30 cellular contexts compared by ENCODE assay signal in genomic region chr11:45616802-45617549, GRCh38. TPM values are rescaled to one million over a fixed set of nuclear protein-coding genes. Genes with fewer than 3 reads are reported as not detected.
"Had no signal": no experiment of that assay in that cellular context is flagged by ENCODE, and none has a peak within 500 bp of the region (broad histone marks: within the 10 kb centered on the region; RNA-seq: fewer than 3 reads in every experiment).

No MANE protein-coding gene starts in this region.

- H3K4me3 ChIP-seq: esophagus squamous epithelium, gastroesophageal sphincter, heart right ventricle had no signal

- H3K36me3 ChIP-seq: brain microvascular endothelial cell, esophagus squamous epithelium, gastroesophageal sphincter, heart right ventricle had no signal

- FAIRE-seq: astrocyte, colon had no signal

- H3K4me1 Mint-ChIP-seq: activated B cell treated with CpG ODN at 0.5 μM for 24 hours; activated naive CD4-positive, alpha-beta T cell treated with anti-CD3 and anti-CD28 coated beads, Interleukin-2, amount 10 ng/mL, durations not matched to agents 7 days and 5 days; activated naive CD8-positive, alpha-beta T cell treated with anti-CD3 and anti-CD28 coated beads, Interleukin-2, amount 10 ng/mL, durations not matched to agents 7 days and 5 days had no signal

- H3K4me1 ChIP-seq: esophagus squamous epithelium, gastroesophageal sphincter had no signal

- H3K36me3 Mint-ChIP-seq: activated naive CD4-positive, alpha-beta T cell treated with anti-CD3 and anti-CD28 coated beads, Interleukin-2, amount 10 ng/mL, durations not matched to agents 7 days and 5 days; activated naive CD8-positive, alpha-beta T cell treated with anti-CD3 and anti-CD28 coated beads, Interleukin-2, amount 10 ng/mL, durations not matched to agents 7 days and 5 days had no signal

- H3K27ac Mint-ChIP-seq: activated B cell treated with CpG ODN at 0.5 μM for 24 hours; activated CD8-positive, alpha-beta T cell treated with anti-CD3 and anti-CD28 coated beads for 36 hours; activated naive CD4-positive, alpha-beta T cell treated with anti-CD3 and anti-CD28 coated beads, Interleukin-2, amount 10 ng/mL, durations not matched to agents 7 days and 5 days; activated naive CD4-positive, alpha-beta T cell treated with anti-CD3 and anti-CD28 coated beads, Interleukin-2, amount 50 U/mL, for 72 hours; activated naive CD8-positive, alpha-beta T cell treated with anti-CD3 and anti-CD28 coated beads, Interleukin-2, amount 10 ng/mL, durations not matched to agents 7 days and 5 days; activated T-cell treated with anti-CD3 and anti-CD28 coated beads, Interleukin-2, amount 50 U/mL, for 24 hours; activated T-cell treated with anti-CD3 and anti-CD28 coated beads, Interleukin-2, amount 50 U/mL, for 72 hours; endodermal cell had no signal

- H3K27me3 ChIP-seq: brain microvascular endothelial cell had no signal

- H3K4me3 Mint-ChIP-seq: activated B cell treated with CpG ODN at 0.5 μM for 24 hours; activated CD8-positive, alpha-beta T cell treated with anti-CD3 and anti-CD28 coated beads for 36 hours; activated naive CD4-positive, alpha-beta T cell treated with anti-CD3 and anti-CD28 coated beads, Interleukin-2, amount 10 ng/mL, durations not matched to agents 7 days and 5 days; activated naive CD8-positive, alpha-beta T cell treated with anti-CD3 and anti-CD28 coated beads, Interleukin-2, amount 10 ng/mL, durations not matched to agents 7 days and 5 days; activated T-cell treated with anti-CD3 and anti-CD28 coated beads, Interleukin-2, amount 50 U/mL, for 24 hours; activated T-cell treated with anti-CD3 and anti-CD28 coated beads, Interleukin-2, amount 50 U/mL, for 72 hours; endodermal cell had no signal

- ATAC-seq: activated CD4-positive, CD25-positive, alpha-beta regulatory T cell treated with anti-CD3 and anti-CD28 coated beads, Interleukin-2, amount 50 U/mL, for 24 hours; activated CD8-positive, alpha-beta T cell treated with anti-CD3 and anti-CD28 coated beads for 36 hours; activated naive CD4-positive, alpha-beta T cell treated with anti-CD3 and anti-CD28 coated beads, Interleukin-2, amount 50 U/mL, for 72 hours; activated T-cell treated with anti-CD3 and anti-CD28 coated beads, Interleukin-2, amount 50 U/mL, for 72 hours; gastroesophageal sphincter had no signal

- H3K27ac ChIP-seq: brain microvascular endothelial cell, esophagus squamous epithelium, gastroesophageal sphincter had no signal

- H3K9me3 Mint-ChIP-seq: activated CD8-positive, alpha-beta T cell treated with anti-CD3 and anti-CD28 coated beads for 36 hours; activated naive CD8-positive, alpha-beta T cell treated with anti-CD3 and anti-CD28 coated beads, Interleukin-2, amount 10 ng/mL, durations not matched to agents 7 days and 5 days had no signal

- DNase-seq: activated B cell treated with CpG ODN at 0.5 μM for 24 hours; activated CD4-positive, alpha-beta T cell treated with anti-CD3 and anti-CD28 coated beads for 48 hours; activated CD4-positive, alpha-beta T cell treated with anti-CD3 and anti-CD28 coated beads, Interleukin-2, amount 50 U/mL, for 1 hour; activated CD4-positive, alpha-beta T cell treated with anti-CD3 and anti-CD28 coated beads, Interleukin-2, amount 50 U/mL, for 48 hours; activated CD8-positive, alpha-beta memory T cell treated with anti-CD3 and anti-CD28 coated beads for 24 hours; activated CD8-positive, alpha-beta memory T cell treated with anti-CD3 and anti-CD28 coated beads, Interleukin-2, amount 50 U/mL, for 48 hours; activated CD8-positive, alpha-beta T cell treated with anti-CD3 and anti-CD28 coated beads for 36 hours; activated gamma-delta T cell; activated naive CD4-positive, alpha-beta T cell; activated naive CD4-positive, alpha-beta T cell treated with anti-CD3 and anti-CD28 coated beads, Interleukin-2, amount 10 ng/mL, durations not matched to agents 7 days and 5 days; activated naive CD8-positive, alpha-beta T cell treated with anti-CD3 and anti-CD28 coated beads, Interleukin-2, amount 10 ng/mL, durations not matched to agents 7 days and 5 days; activated T-cell treated with anti-CD3 and anti-CD28 coated beads for 4 hours; activated T-cell treated with anti-CD3 and anti-CD28 coated beads, Interleukin-2, amount 50 U/mL, for 24 hours; activated T-cell treated with anti-CD3 and anti-CD28 coated beads, Interleukin-2, amount 50 U/mL, for 72 hours; anterior cingulate cortex; brain microvascular endothelial cell; caudate nucleus; cortex of kidney; effector CD4-positive, alpha-beta T cell; endodermal cell; erythroblast; esophagus squamous epithelium; foreskin melanocyte; heart right ventricle; T-helper 2 cell had no signal

RNA-seq across cellular contexts. Expression of gene CHST1, which starts 48.4 kb away (rescaled TPM):
- total RNA-seq: activated B cell treated with CpG ODN at 0.5 μM for 24 hours; activated CD8-positive, alpha-beta T cell treated with anti-CD3 and anti-CD28 coated beads for 36 hours; activated naive CD8-positive, alpha-beta T cell treated with anti-CD3 and anti-CD28 coated beads, Interleukin-2, amount 10 ng/mL, durations not matched to agents 7 days and 5 days had no signal
